Comparison of ENCODE assay signal across 1 cellular context in genomic region chr15:101495334-101496197, GRCh38.
TF ChIP-seq lines count a peak whose summit lies in the region.

No MANE protein-coding gene starts in this region.

TF ChIP-seq in WTC11, 78 proteins besides CTCF, POLR2A, EP300 and RAD21 (continued from another document):
- TF ChIP-seq ZNF281 (CRISPR knock-in tag; IDR thresholded peaks at IDR 0.05) (no peak), NR3C1 (CRISPR knock-in tag; conservative IDR thresholded peaks at IDR 0.05; ENCODE audit: low read depth) (no peak), ZMAT4 (CRISPR knock-in tag; IDR thresholded peaks at IDR 0.05) (no peak), FOXP4 (CRISPR knock-in tag; IDR thresholded peaks at IDR 0.05) (no peak)
TF ChIP-seq in WTC11: peak in this region for 0.
